8 cellular contexts compared by ENCODE assay signal in the genomic region with DNA sequence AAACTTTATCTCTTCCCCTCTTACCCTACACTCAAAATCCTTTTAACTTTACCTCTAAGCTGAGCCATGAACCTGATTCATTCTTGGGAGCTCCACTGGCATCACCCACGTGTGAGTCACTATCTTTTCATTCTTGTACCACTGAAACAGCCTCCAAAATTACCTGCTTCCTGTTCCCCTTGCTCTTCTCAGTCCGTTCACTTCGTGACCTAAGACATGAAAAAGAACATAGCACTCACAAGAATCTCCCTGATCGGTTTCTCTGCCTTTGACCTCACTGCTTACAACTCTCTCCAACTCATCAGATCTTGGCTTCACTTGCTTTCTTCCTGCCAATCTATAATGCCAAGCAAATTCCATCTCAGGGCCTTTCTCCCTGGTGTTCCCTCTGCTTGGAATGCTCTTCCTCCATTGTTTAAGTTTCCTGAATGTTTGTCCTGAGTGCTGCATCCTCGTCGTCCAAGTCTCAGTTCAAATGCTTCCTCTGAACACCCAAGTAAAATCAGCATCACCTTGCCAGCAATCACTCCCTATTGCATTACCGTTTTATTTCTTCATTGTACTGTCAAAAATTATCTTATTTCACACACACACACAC. TPM values are rescaled to one million over a fixed set of nuclear protein-coding genes. Genes with fewer than 3 reads are reported as not detected.
DNase-seq lines count a peak whose midpoint lies in the region; ATAC-seq and TF ChIP-seq lines count a peak whose summit lies in the region.

No MANE protein-coding gene starts in this region.

- H3K27me3 ChIP-seq in adipocyte (replicated peaks; ENCODE audit: control insufficient read depth, insufficient read depth, low read length) (no peaks in the 10 kb centered on the region), upper lobe of right lung (no peaks in the 10 kb centered on the region)

- peaks cover 10% of the 10 kb centered on the region for H3K4me1 ChIP-seq in adipocyte (ENCODE audit: control insufficient read depth, insufficient read depth, low read length)
- no peaks in the 10 kb centered on the region for H3K4me1 ChIP-seq in upper lobe of right lung

- no peak overlapping the region for H3K27ac ChIP-seq in upper lobe of right lung

- intact Hi-C loops in upper lobe of right lung (cut with DNase I) = no loop called here

- ATAC-seq in HG03520 (IDR thresholded peaks at IDR 0.05; ENCODE audit: unreplicated experiment) = peak; percentile 63
- no peak for ATAC-seq in upper lobe of right lung

- DNase-seq in activated CD4-positive, alpha-beta T cell treated with anti-CD3 and anti-CD28 coated beads for 4 hours = peak; percentile 24 to 36
- DNase-seq in activated CD4-positive, alpha-beta T cell treated with anti-CD3 and anti-CD28 coated beads for 1 hour = no peak
- DNase-seq in adipocyte (ENCODE audit: low read depth) (peak; percentile 50), NCI-H1092 (lab: John Stamatoyannopoulos, UW) (no peak), activated gamma-delta T cell (lab: John Stamatoyannopoulos, UW) (no peak), upper lobe of right lung (no peak)
- peak; percentile 25 to 35 for DNase-seq in stimulated activated CD4-positive, alpha-beta T cell treated with anti-CD3 and anti-CD28 coated beads, Interleukin-2, amount 100 ng/mL, for 24 hours

- no peaks in the 10 kb centered on the region for H3K9me3 ChIP-seq in adipocyte (ENCODE audit: control insufficient read depth, low read length)
- H3K9me3 ChIP-seq in upper lobe of right lung = no peaks in the 10 kb centered on the region

- H3K9ac ChIP-seq in adipocyte (ENCODE audit: low read length) = no peak overlapping the region

- H3K4me3 ChIP-seq in adipocyte (ENCODE audit: low read length) (no peak overlapping the region), upper lobe of right lung (no peak overlapping the region)

- H3K36me3 ChIP-seq in adipocyte (ENCODE audit: control insufficient read depth, insufficient read depth, low read length, severe bottlenecking) (peaks cover 14% of the 10 kb centered on the region), upper lobe of right lung (peaks cover 11% of the 10 kb centered on the region)

- TF ChIP-seq CTCF in upper lobe of right lung (IDR thresholded peaks at IDR 0.05) = no peak

RNA-seq across cellular contexts. Expression of a gene that starts 9.2 kb away (rescaled TPM):
- 38.2 TPM for total RNA-seq in upper lobe of right lung

RNA-seq across cellular contexts. Expression of a gene that starts 21.7 kb away (rescaled TPM):
- 45.3 TPM for total RNA-seq in upper lobe of right lung

Comparison
In these comparisons a context has a peak if more than half of its experiments do, and no peak if none do; other contexts are left out.
1. DNase-seq: peak in activated CD4-positive, alpha-beta T cell treated with anti-CD3 and anti-CD28 coated beads for 4 hours (2 of 2), adipocyte (single experiment) and stimulated activated CD4-positive, alpha-beta T cell treated with anti-CD3 and anti-CD28 coated beads, Interleukin-2, amount 100 ng/mL, for 24 hours (2 of 2); none in activated CD4-positive, alpha-beta T cell treated with anti-CD3 and anti-CD28 coated beads for 1 hour (single experiment), NCI-H1092 (single experiment), activated gamma-delta T cell (single experiment) and upper lobe of right lung (single experiment).